ENCODE assay signal across 9 cellular contexts in genomic region chr20:49697071-49697470, GRCh38. TPM values are rescaled to one million over a fixed set of nuclear protein-coding genes. Genes with fewer than 3 reads are reported as not detected.
DNase-seq lines count a peak whose midpoint lies in the region; ATAC-seq and TF ChIP-seq lines count a peak whose summit lies in the region.
"Had no signal": no experiment of that assay in that cellular context is flagged by ENCODE, and none has a peak within 500 bp of the region (broad histone marks: within the 10 kb centered on the region; RNA-seq: fewer than 3 reads in every experiment).

No MANE protein-coding gene starts in this region.

- H3K36me3 ChIP-seq in Peyer's patch = no peaks in the 10 kb centered on the region
- no peaks in the 10 kb centered on the region for H3K36me3 ChIP-seq in transverse colon

- DNase-seq in activated naive CD8-positive, alpha-beta T cell treated with anti-CD3 and anti-CD28 coated beads for 36 hours = no peak
- DNase-seq in activated naive CD8-positive, alpha-beta T cell treated with anti-CD3 and anti-CD28 coated beads, Interleukin-2, amount 50 U/mL, for 24 hours = no peak
- DNase-seq in Peyer's patch (peak in 2 of 3 donors; percentile 70 to 76), left lobe of liver (ENCODE audit: low spot score) (no peak), transverse colon (peak; percentile 70), inferior parietal cortex (ENCODE audit: extremely low spot score) (no peak)
- no peak for DNase-seq in activated T-cell treated with anti-CD3 and anti-CD28 coated beads, Interleukin-2, amount 50 U/mL, for 72 hours
- DNase-seq: erythroblast had no signal

- TF ChIP-seq POLR2A in Peyer's patch (IDR thresholded peaks at IDR 0.05) (no peak), transverse colon (IDR thresholded peaks at IDR 0.05) (no peak)

- H3K4me1 ChIP-seq in Peyer's patch (peaks cover 0 to 78% (median 0%) of the 10 kb centered on the region in 4 donors), transverse colon (peaks cover 12 to 79% (median 57%) of the 10 kb centered on the region in 4 donors)

- TF ChIP-seq CTCF in Peyer's patch (IDR thresholded peaks at IDR 0.05) (no peak), transverse colon (IDR thresholded peaks at IDR 0.05) (no peak)

- in situ Hi-C loops in transverse colon (cut with MboI; ENCODE audit: low pct_ligation_motif_present in 1 of 4, low pct_unique_long_range_greater_than_20kb in 1 of 4, low sequenced_read_pairs in 3 of 4) = no loop called here

- H3K4me3 Mint-ChIP-seq in activated naive CD8-positive, alpha-beta T cell treated with anti-CD3 and anti-CD28 coated beads for 36 hours = no peak overlapping the region
- no peak overlapping the region for H3K4me3 Mint-ChIP-seq in activated naive CD8-positive, alpha-beta T cell treated with anti-CD3 and anti-CD28 coated beads, Interleukin-2, amount 50 U/mL, for 24 hours
- H3K4me3 Mint-ChIP-seq in activated T-cell treated with anti-CD3 and anti-CD28 coated beads, Interleukin-2, amount 50 U/mL, for 72 hours = peak overlapping the region in 1 of 2 donors; percentile 64

- no peaks in the 10 kb centered on the region for H3K9me3 Mint-ChIP-seq in activated naive CD8-positive, alpha-beta T cell treated with anti-CD3 and anti-CD28 coated beads for 36 hours
- H3K9me3 Mint-ChIP-seq in activated naive CD8-positive, alpha-beta T cell treated with anti-CD3 and anti-CD28 coated beads, Interleukin-2, amount 50 U/mL, for 24 hours = no peaks in the 10 kb centered on the region
- no peaks in the 10 kb centered on the region for H3K9me3 Mint-ChIP-seq in activated T-cell treated with anti-CD3 and anti-CD28 coated beads, Interleukin-2, amount 50 U/mL, for 72 hours

- H3K27ac ChIP-seq in Peyer's patch = peak overlapping the region in 3 of 4 donors; percentile 7 to 33 (median 15)
- H3K27ac ChIP-seq in transverse colon = peak overlapping the region; percentile 8 to 44 (median 26)

- peak overlapping the region; percentile 39 for H3K27ac Mint-ChIP-seq in activated naive CD8-positive, alpha-beta T cell treated with anti-CD3 and anti-CD28 coated beads for 36 hours
- H3K27ac Mint-ChIP-seq in activated naive CD8-positive, alpha-beta T cell treated with anti-CD3 and anti-CD28 coated beads, Interleukin-2, amount 50 U/mL, for 24 hours = no peak overlapping the region
- H3K27ac Mint-ChIP-seq in activated T-cell treated with anti-CD3 and anti-CD28 coated beads, Interleukin-2, amount 50 U/mL, for 72 hours = no peak overlapping the region

- no peaks in the 10 kb centered on the region for H3K27me3 Mint-ChIP-seq in activated naive CD8-positive, alpha-beta T cell treated with anti-CD3 and anti-CD28 coated beads for 36 hours
- no peaks in the 10 kb centered on the region for H3K27me3 Mint-ChIP-seq in activated naive CD8-positive, alpha-beta T cell treated with anti-CD3 and anti-CD28 coated beads, Interleukin-2, amount 50 U/mL, for 24 hours
- H3K27me3 Mint-ChIP-seq in activated T-cell treated with anti-CD3 and anti-CD28 coated beads, Interleukin-2, amount 50 U/mL, for 72 hours (ENCODE audit: low read depth) = no peaks in the 10 kb centered on the region

- H3K9me3 ChIP-seq in Peyer's patch (no peaks in the 10 kb centered on the region), transverse colon (no peaks in the 10 kb centered on the region)

- peaks cover 58% of the 10 kb centered on the region for H3K4me1 Mint-ChIP-seq in activated naive CD8-positive, alpha-beta T cell treated with anti-CD3 and anti-CD28 coated beads for 36 hours
- peaks cover 81% of the 10 kb centered on the region for H3K4me1 Mint-ChIP-seq in activated naive CD8-positive, alpha-beta T cell treated with anti-CD3 and anti-CD28 coated beads, Interleukin-2, amount 50 U/mL, for 24 hours
- peaks cover 78% of the 10 kb centered on the region for H3K4me1 Mint-ChIP-seq in activated T-cell treated with anti-CD3 and anti-CD28 coated beads, Interleukin-2, amount 50 U/mL, for 72 hours (ENCODE audit: low read depth)

- H3K4me3 ChIP-seq in Peyer's patch = no peak overlapping the region
- no peak overlapping the region for H3K4me3 ChIP-seq in transverse colon

- H3K27me3 ChIP-seq in Peyer's patch (no peaks in the 10 kb centered on the region), transverse colon (no peaks in the 10 kb centered on the region)

- no peak for ATAC-seq in activated naive CD8-positive, alpha-beta T cell treated with anti-CD3 and anti-CD28 coated beads, Interleukin-2, amount 50 U/mL, for 24 hours
- ATAC-seq in left lobe of liver = peak; percentile 57
- ATAC-seq in activated T-cell treated with anti-CD3 and anti-CD28 coated beads, Interleukin-2, amount 50 U/mL, for 72 hours (replicated peaks in 1 of 2) = no peak
- ATAC-seq in GM19023 (IDR thresholded peaks at IDR 0.05; ENCODE audit: unreplicated experiment) = no peak

- peaks cover 13% of the 10 kb centered on the region for H3K36me3 Mint-ChIP-seq in activated naive CD8-positive, alpha-beta T cell treated with anti-CD3 and anti-CD28 coated beads for 36 hours
- peaks cover 16% of the 10 kb centered on the region for H3K36me3 Mint-ChIP-seq in activated naive CD8-positive, alpha-beta T cell treated with anti-CD3 and anti-CD28 coated beads, Interleukin-2, amount 50 U/mL, for 24 hours (ENCODE audit: low read depth)
- H3K36me3 Mint-ChIP-seq in activated T-cell treated with anti-CD3 and anti-CD28 coated beads, Interleukin-2, amount 50 U/mL, for 72 hours (ENCODE audit: insufficient read depth in 2 of 2) = no peaks in the 10 kb centered on the region

- no peak for TF ChIP-seq EP300 in transverse colon (IDR thresholded peaks at IDR 0.05; ENCODE audit: low read depth)

- 62% methylated on average over 5 to 6 of the region's 6 CpGs for WGBS in transverse colon (ENCODE audit: low coverage in 1 of 2), 2 donors

- intact Hi-C loops in transverse colon (cut with DNase I; ENCODE audit: low total_unique reads) = no loop called here

RNA-seq across cellular contexts. Expression of gene B4GALT5, which starts 16.6 kb away (rescaled TPM):
- total RNA-seq in activated naive CD8-positive, alpha-beta T cell treated with anti-CD3 and anti-CD28 coated beads for 36 hours = 10 to 100 TPM; 22.4 to 23.3 TPM
- total RNA-seq in Peyer's patch = 10 to 100 TPM in 3 of 4 donors, 1 to 10 TPM in 1; 8.3 to 24.5 (median 19.3) TPM
- 10.5 TPM for total RNA-seq in left lobe of liver
- total RNA-seq in transverse colon = 10 to 100 TPM; 22.3 to 43.2 (median 29.4) TPM
- 10 to 100 TPM; 14.8 to 27.3 TPM for total RNA-seq in activated T-cell treated with anti-CD3 and anti-CD28 coated beads, Interleukin-2, amount 50 U/mL, for 72 hours

Comparison
In these comparisons a context has a peak if more than half of its experiments do, and no peak if none do; other contexts are left out.
1. DNase-seq: peak in Peyer's patch (2 of 3) and transverse colon (single experiment); none in activated naive CD8-positive, alpha-beta T cell treated with anti-CD3 and anti-CD28 coated beads for 36 hours (single experiment), activated naive CD8-positive, alpha-beta T cell treated with anti-CD3 and anti-CD28 coated beads, Interleukin-2, amount 50 U/mL, for 24 hours (single experiment), left lobe of liver (single experiment), activated T-cell treated with anti-CD3 and anti-CD28 coated beads, Interleukin-2, amount 50 U/mL, for 72 hours (0 of 2) and inferior parietal cortex (single experiment).